In the genomic region with DNA sequence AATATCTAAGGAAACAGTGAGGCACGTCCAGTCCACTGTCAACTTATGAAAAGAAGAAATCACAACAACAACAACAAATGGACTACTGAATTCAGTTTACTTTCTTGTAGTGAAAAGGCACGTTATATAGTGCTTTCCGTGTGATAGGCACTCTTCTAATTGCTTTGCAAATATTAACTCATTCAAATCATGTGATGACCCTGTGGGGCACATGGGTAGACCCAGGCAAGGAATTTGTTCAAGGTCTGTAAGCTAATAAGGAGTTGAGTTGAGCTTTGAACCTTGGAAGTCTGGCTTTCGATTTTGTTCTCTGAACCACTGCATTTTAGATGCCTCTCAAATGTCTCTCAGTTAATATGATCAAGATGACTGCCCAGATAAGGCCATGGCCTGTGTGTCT, we compare ENCODE assay signal across 14 cellular contexts.
A peak's percentile ranks its signal among the peaks of the same experiment; 100 is the strongest.
DNase-seq lines count a peak whose midpoint lies in the region; ATAC-seq and TF ChIP-seq lines count a peak whose summit lies in the region.
"Had no signal": no experiment of that assay in that cellular context is flagged by ENCODE, and none has a peak within 500 bp of the region (broad histone marks: within the 10 kb centered on the region; RNA-seq: fewer than 3 reads in every experiment).

No MANE protein-coding gene starts in this region.

- intact Hi-C loops in psoas muscle (cut with DNase I): no loop called here
- intact Hi-C loops in cardiac septum (cut with DNase I): no loop called here

- H3K9me3 ChIP-seq in BLaER1: no peaks in the 10 kb centered on the region
- no peaks in the 10 kb centered on the region; a peak in 1 of 22 replicates for H3K9me3 ChIP-seq in BLaER1 treated with 17β-estradiol and CSF1 and Interleukin-3, amounts not matched to agents 10 nM and 100 nM (replicated peaks in 1 of 11)
- H3K9me3 ChIP-seq in psoas muscle: no peaks in the 10 kb centered on the region

- H3K4me3 ChIP-seq in BLaER1 (no peak overlapping the region), psoas muscle (no peak overlapping the region)
- H3K4me3 ChIP-seq in BLaER1 treated with 17β-estradiol and CSF1 and Interleukin-3, amounts not matched to agents 10 nM and 100 nM: no peak overlapping the region
- H3K4me3 ChIP-seq: GM23338 had no signal

- H3K36me3 ChIP-seq in BLaER1: no peaks in the 10 kb centered on the region
- H3K36me3 ChIP-seq in BLaER1 treated with 17β-estradiol and CSF1 and Interleukin-3, amounts not matched to agents 10 nM and 100 nM: no peaks in the 10 kb centered on the region
- H3K36me3 ChIP-seq in psoas muscle (ENCODE audit: insufficient read depth in 1 of 2, low read depth in 1 of 2): no peaks in the 10 kb centered on the region

- TF ChIP-seq CTCF in psoas muscle (IDR thresholded peaks at IDR 0.05): no peak

- ATAC-seq in HG02763 (IDR thresholded peaks at IDR 0.05; ENCODE audit: unreplicated experiment) (no peak), psoas muscle (no peak)
- ATAC-seq: GM23338, HCT116 had no signal

- H4K20me1 ChIP-seq in BLaER1: no peaks in the 10 kb centered on the region
- no peaks in the 10 kb centered on the region; a peak in 1 of 22 replicates for H4K20me1 ChIP-seq in BLaER1 treated with 17β-estradiol and CSF1 and Interleukin-3, amounts not matched to agents 10 nM and 100 nM

- H3K27me3 ChIP-seq in BLaER1: no peaks in the 10 kb centered on the region
- H3K27me3 ChIP-seq in BLaER1 treated with 17β-estradiol and CSF1 and Interleukin-3, amounts not matched to agents 10 nM and 100 nM: no peaks in the 10 kb centered on the region
- H3K27me3 ChIP-seq in psoas muscle (ENCODE audit: insufficient read depth in 3 of 3, low read length in 2 of 3): no peaks in the 10 kb centered on the region

- H3K9ac ChIP-seq in BLaER1: no peak overlapping the region
- no peak overlapping the region for H3K9ac ChIP-seq in BLaER1 treated with 17β-estradiol and CSF1 and Interleukin-3, amounts not matched to agents 10 nM and 100 nM

- H3K27ac ChIP-seq in BLaER1: no peak overlapping the region
- peak overlapping the region in 1 of 11 experiments; percentile 45; a peak in 3 of 22 replicates for H3K27ac ChIP-seq in BLaER1 treated with 17β-estradiol and CSF1 and Interleukin-3, amounts not matched to agents 10 nM and 100 nM
- no peak overlapping the region for H3K27ac ChIP-seq in psoas muscle

- H3K4me1 ChIP-seq in BLaER1 (peaks cover 44% of the 10 kb centered on the region), psoas muscle (no peaks in the 10 kb centered on the region)
- peaks cover 5 to 42% (median 26%) of the 10 kb centered on the region in 10 experiments; a peak in 17 of 20 replicates for H3K4me1 ChIP-seq in BLaER1 treated with 17β-estradiol and CSF1 and Interleukin-3, amounts not matched to agents 10 nM and 100 nM

- peak overlapping the region; percentile 59 for H3K4me2 ChIP-seq in BLaER1
- peak overlapping the region in 7 of 11 experiments; percentile 44 to 67 (median 55); a peak in 10 of 22 replicates for H3K4me2 ChIP-seq in BLaER1 treated with 17β-estradiol and CSF1 and Interleukin-3, amounts not matched to agents 10 nM and 100 nM
- H3K4me2 ChIP-seq: GM23338 had no signal

- DNase-seq in NCI-H748 treated with DMSO at 0.1 percent for 48 hours (lab: John Stamatoyannopoulos, UW): peak; percentile 7
- peak; percentile 33 for DNase-seq in left kidney (ENCODE audit: low read depth, low spot score)
- no peak for DNase-seq in psoas muscle
- DNase-seq in cardiac septum (ENCODE audit: low spot score): no peak
- DNase-seq: CD4-positive, alpha-beta memory T cell; COR-L47; DMS153; DND-41; H9 had no signal

- 68 to 72% (median 71%) methylated on average over 4 of the region's 4 CpGs for WGBS in psoas muscle, 3 donors

Comparison
In these comparisons a context has a peak if more than half of its experiments do, and no peak if none do; other contexts are left out.
1. DNase-seq: peak in NCI-H748 treated with DMSO at 0.1 percent for 48 hours (single experiment) and left kidney (single experiment); none in psoas muscle (0 of 2) and cardiac septum (single experiment).